In the genomic region with DNA sequence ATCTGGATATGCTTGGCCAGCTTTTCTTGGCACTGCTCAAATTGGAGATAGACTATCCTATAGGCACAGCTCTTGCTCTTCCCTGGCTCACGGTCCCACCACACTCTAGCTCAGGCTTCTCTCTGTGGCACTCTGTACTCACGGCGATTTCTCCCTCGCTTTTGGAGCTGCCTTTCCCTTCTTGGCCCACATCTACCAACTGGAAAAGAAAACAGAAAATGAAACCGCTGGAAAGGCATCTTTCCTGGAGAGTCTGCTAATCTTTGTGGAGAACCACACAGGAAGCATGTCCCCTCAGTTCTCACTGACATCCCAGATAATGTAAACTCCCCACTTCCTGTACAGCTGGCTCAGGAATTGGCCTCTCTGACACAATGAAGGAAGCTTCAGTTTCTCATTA, we compare ENCODE assay signal across 9 cellular contexts.
DNase-seq lines count a peak whose midpoint lies in the region; ATAC-seq and TF ChIP-seq lines count a peak whose summit lies in the region.
"Had no signal": no experiment of that assay in that cellular context is flagged by ENCODE, and none has a peak within 500 bp of the region (broad histone marks: within the 10 kb centered on the region; RNA-seq: fewer than 3 reads in every experiment).

No MANE protein-coding gene starts in this region.

- H3K9me3 Mint-ChIP-seq in activated naive CD4-positive, alpha-beta T cell treated with anti-CD3 and anti-CD28 coated beads for 36 hours, result peaks cover 6% of the 10 kb centered on the region
- H3K9me3 Mint-ChIP-seq in effector memory CD8-positive, alpha-beta T cell, result no peaks in the 10 kb centered on the region

- H3K27me3 ChIP-seq in esophagus muscularis mucosa, result no peaks in the 10 kb centered on the region
- H3K27me3 ChIP-seq in neuronal stem cell (ENCODE audit: control insufficient read depth in 3 of 3, insufficient read depth in 3 of 3, low read depth in 1 of 3, low read length in 3 of 3), result no peaks in the 10 kb centered on the region

- H2BK12ac ChIP-seq in neuronal stem cell (ENCODE audit: low read length), result no peak overlapping the region

- no peak overlapping the region for H3K4me2 ChIP-seq in neuronal stem cell (ENCODE audit: insufficient read depth, low read length, poor library complexity, severe bottlenecking)

- no peak overlapping the region for H3K27ac Mint-ChIP-seq in activated naive CD4-positive, alpha-beta T cell treated with anti-CD3 and anti-CD28 coated beads for 36 hours
- H3K27ac Mint-ChIP-seq in effector memory CD8-positive, alpha-beta T cell, result no peak overlapping the region

- TF ChIP-seq EP300 in esophagus muscularis mucosa (IDR thresholded peaks at IDR 0.05), result no peak

- no peaks in the 10 kb centered on the region for H3K36me3 Mint-ChIP-seq in activated naive CD4-positive, alpha-beta T cell treated with anti-CD3 and anti-CD28 coated beads for 36 hours (ENCODE audit: low read depth)
- no peaks in the 10 kb centered on the region for H3K36me3 Mint-ChIP-seq in effector memory CD8-positive, alpha-beta T cell (ENCODE audit: insufficient read depth)

- H3K4me3 Mint-ChIP-seq in activated naive CD4-positive, alpha-beta T cell treated with anti-CD3 and anti-CD28 coated beads for 36 hours, result no peak overlapping the region
- no peak overlapping the region for H3K4me3 Mint-ChIP-seq in effector memory CD8-positive, alpha-beta T cell

- no peak overlapping the region for H4K91ac ChIP-seq in neuronal stem cell (ENCODE audit: low read depth, low read length, poor library complexity)

- H2AFZ ChIP-seq in neuronal stem cell (ENCODE audit: low read length), result peak overlapping the region; percentile 72

- no peak for TF ChIP-seq POLR2A in esophagus muscularis mucosa (IDR thresholded peaks at IDR 0.05; ENCODE audit: low read depth)

- no peaks in the 10 kb centered on the region for H3K79me1 ChIP-seq in neuronal stem cell (ENCODE audit: low read depth, low read length)

- H3K4ac ChIP-seq in neuronal stem cell (ENCODE audit: low read length), result no peak overlapping the region

- 13% methylated on average over 5 of the region's 5 CpGs for WGBS in esophagus muscularis mucosa
- WGBS in neuronal stem cell (ENCODE audit: extremely low coverage in 2 of 2, insufficient read length in 2 of 2, insufficient replicate concordance in 1 of 2), 2 donors, result no CpG with 5 or more reads among the region's 5 CpGs

- H3K14ac ChIP-seq in neuronal stem cell (ENCODE audit: low read length), result no peak overlapping the region

- no peak overlapping the region for H2BK15ac ChIP-seq in neuronal stem cell (ENCODE audit: low read length)

- no peak overlapping the region for H3K23ac ChIP-seq in neuronal stem cell (ENCODE audit: low read depth, low read length, poor library complexity)

- H3K36me3 ChIP-seq in esophagus muscularis mucosa (no peaks in the 10 kb centered on the region), neuronal stem cell (replicated peaks in 1 of 2; ENCODE audit: control insufficient read depth in 2 of 2, insufficient read depth in 2 of 2, low read length in 2 of 2) (no peaks in the 10 kb centered on the region)

- H3K27me3 Mint-ChIP-seq in activated naive CD4-positive, alpha-beta T cell treated with anti-CD3 and anti-CD28 coated beads for 36 hours (ENCODE audit: low read depth), result peaks cover 4% of the 10 kb centered on the region
- H3K27me3 Mint-ChIP-seq in effector memory CD8-positive, alpha-beta T cell, result peaks cover 18 to 33% of the 10 kb centered on the region in 2 donors

- H3K4me1 ChIP-seq in esophagus muscularis mucosa (peaks cover 0 to 21% (median 21%) of the 10 kb centered on the region in 4 donors), neuronal stem cell (ENCODE audit: control insufficient read depth in 2 of 2, insufficient read depth in 1 of 2, low read depth in 1 of 2, low read length in 2 of 2) (no peaks in the 10 kb centered on the region)

- H2BK5ac ChIP-seq in neuronal stem cell (ENCODE audit: low read length), result no peak overlapping the region

- TF ChIP-seq CTCF in AG10803 (conservative IDR thresholded peaks at IDR 0.05; ENCODE audit: low read length) (no peak), esophagus muscularis mucosa (IDR thresholded peaks at IDR 0.05) (no peak)

- DNase-seq in AG10803 (ENCODE audit: low read depth) (peak; percentile 71), NCI-H69 (lab: John Stamatoyannopoulos, UW) (peak; percentile 24), esophagus muscularis mucosa (ENCODE audit: extremely low spot score) (no peak), neuronal stem cell (ENCODE audit: low spot score) (no peak)
- DNase-seq in activated naive CD4-positive, alpha-beta T cell treated with anti-CD3 and anti-CD28 coated beads for 36 hours, result no peak
- no peak for DNase-seq in effector memory CD8-positive, alpha-beta T cell
- DNase-seq: NCI-H1092 treated with DMSO at 0.1 percent for 48 hours had no signal

- H3K9ac ChIP-seq in neuronal stem cell (ENCODE audit: low read depth, low read length, poor library complexity), result no peak overlapping the region

- intact Hi-C loops in esophagus muscularis mucosa (cut with DNase I), result no loop called here
- intact Hi-C loops in activated naive CD4-positive, alpha-beta T cell treated with anti-CD3 and anti-CD28 coated beads for 36 hours (cut with micrococcal nuclease), result no loop called here

- peaks cover 5% of the 10 kb centered on the region for H3K4me1 Mint-ChIP-seq in activated naive CD4-positive, alpha-beta T cell treated with anti-CD3 and anti-CD28 coated beads for 36 hours (ENCODE audit: low read depth)
- H3K4me1 Mint-ChIP-seq in effector memory CD8-positive, alpha-beta T cell (ENCODE audit: low read depth in 2 of 2), result peaks cover 0 to 5% of the 10 kb centered on the region in 2 donors

- no peak overlapping the region for H4K8ac ChIP-seq in neuronal stem cell (ENCODE audit: low read depth, low read length)

- no peak overlapping the region for H3K18ac ChIP-seq in neuronal stem cell (ENCODE audit: low read length)

- H2AK5ac ChIP-seq in neuronal stem cell (ENCODE audit: low read depth, low read length), result no peak overlapping the region

- no peak for ATAC-seq in GM18517 (IDR thresholded peaks at IDR 0.05; ENCODE audit: unreplicated experiment)
- ATAC-seq in effector memory CD8-positive, alpha-beta T cell (replicated peaks), result no peak
- ATAC-seq in HG03460 (IDR thresholded peaks at IDR 0.05; ENCODE audit: unreplicated experiment), result no peak

- CTCF ChIA-PET in activated naive CD4-positive, alpha-beta T cell treated with anti-CD3 and anti-CD28 coated beads for 36 hours (lab: Charles Lee), result interaction anchor here (0.6 kb wide), 1 partner anchor 110 kb away, joined by 3 read pairs; no protein-coding TSS in a partner anchor

- peak overlapping the region; percentile 71 to 80 (median 76) for H3K27ac ChIP-seq in esophagus muscularis mucosa (replicated peaks in 1 of 4)
- no peak overlapping the region for H3K27ac ChIP-seq in neuronal stem cell (replicated peaks; ENCODE audit: low read length)

- H3K4me3 ChIP-seq in AG10803 (ENCODE audit: low read length), result peak overlapping the region; percentile 39
- peak overlapping the region; percentile 22 to 31 (median 26) for H3K4me3 ChIP-seq in esophagus muscularis mucosa
- no peak overlapping the region for H3K4me3 ChIP-seq in neuronal stem cell (ENCODE audit: low read length in 2 of 2)

- H2BK120ac ChIP-seq in neuronal stem cell (ENCODE audit: low read depth, low read length), result no peak overlapping the region

- H3K9me3 ChIP-seq in esophagus muscularis mucosa, result peaks cover 0 to 8% (median 4%) of the 10 kb centered on the region in 4 donors
- no peaks in the 10 kb centered on the region for H3K9me3 ChIP-seq in neuronal stem cell (replicated peaks in 1 of 2; ENCODE audit: control insufficient read depth in 2 of 2, insufficient read depth in 1 of 2, low read depth in 1 of 2, low read length in 2 of 2)

Comparison
In these comparisons a context has a peak if more than half of its experiments do, and no peak if none do; other contexts are left out.
1. DNase-seq: peak in AG10803 (single experiment) and NCI-H69 (single experiment); none in esophagus muscularis mucosa (single experiment), neuronal stem cell (single experiment), activated naive CD4-positive, alpha-beta T cell treated with anti-CD3 and anti-CD28 coated beads for 36 hours (single experiment) and effector memory CD8-positive, alpha-beta T cell (0 of 3).
2. H3K4me3 ChIP-seq: peak in AG10803 (single experiment) and esophagus muscularis mucosa (4 of 4); none in neuronal stem cell (0 of 2).